14 cellular contexts compared by ENCODE assay signal in genomic region chr1:30984167-30984870, GRCh38.
A peak's percentile ranks its signal among the peaks of the same experiment; 100 is the strongest.
DNase-seq lines count a peak whose midpoint lies in the region; ATAC-seq and TF ChIP-seq lines count a peak whose summit lies in the region.
"Had no signal": no experiment of that assay in that cellular context is flagged by ENCODE, and none has a peak within 500 bp of the region (broad histone marks: within the 10 kb centered on the region; RNA-seq: fewer than 3 reads in every experiment).

No MANE protein-coding gene starts in this region.

- peak overlapping the region; percentile 33 for H3K4me3 ChIP-seq in adipocyte (ENCODE audit: low read length)
- no peak overlapping the region for H3K4me3 ChIP-seq in lower lobe of right lung
- no peak overlapping the region for H3K4me3 ChIP-seq in effector memory CD4-positive, alpha-beta T cell (ENCODE audit: insufficient read depth, low read depth, low read length, poor library complexity, severe bottlenecking)
- no peak overlapping the region for H3K4me3 ChIP-seq in Peyer's patch
- H3K4me3 ChIP-seq: mucosa of descending colon had no signal

- H3K36me3 ChIP-seq in adipocyte (ENCODE audit: control insufficient read depth, insufficient read depth, low read length, severe bottlenecking) = peaks cover 15% of the 10 kb centered on the region
- peaks cover 22% of the 10 kb centered on the region for H3K36me3 ChIP-seq in lower lobe of right lung
- peaks cover 28% of the 10 kb centered on the region for H3K36me3 ChIP-seq in effector memory CD4-positive, alpha-beta T cell (ENCODE audit: control insufficient read depth, insufficient read depth, low read length)
- peaks cover 0 to 24% (median 0%) of the 10 kb centered on the region in 3 donors for H3K36me3 ChIP-seq in Peyer's patch

- H3K9ac ChIP-seq in adipocyte (ENCODE audit: low read length) = peak overlapping the region; percentile 39
- H3K9ac ChIP-seq: parathyroid adenoma had no signal

- H3K27me3 Mint-ChIP-seq in activated naive CD8-positive, alpha-beta T cell = no peaks in the 10 kb centered on the region
- H3K27me3 Mint-ChIP-seq in activated naive CD8-positive, alpha-beta T cell treated with anti-CD3 and anti-CD28 coated beads, Interleukin-2, amount 50 U/mL, for 24 hours = no peaks in the 10 kb centered on the region
- no peaks in the 10 kb centered on the region for H3K27me3 Mint-ChIP-seq in type B pancreatic cell
- H3K27me3 Mint-ChIP-seq: activated naive CD4-positive, alpha-beta T cell treated with anti-CD3 and anti-CD28 coated beads, Interleukin-2, amount 10 ng/mL, durations not matched to agents 7 days and 5 days had no signal

- peak overlapping the region; percentile 31 for H3K27ac ChIP-seq in lower lobe of right lung
- H3K27ac ChIP-seq in effector memory CD4-positive, alpha-beta T cell (ENCODE audit: insufficient read depth, low read length, poor library complexity, severe bottlenecking) = no peak overlapping the region
- no peak overlapping the region for H3K27ac ChIP-seq in Peyer's patch
- H3K27ac ChIP-seq: parathyroid adenoma had no signal

- peaks cover 10% of the 10 kb centered on the region for H3K36me3 Mint-ChIP-seq in activated naive CD8-positive, alpha-beta T cell
- H3K36me3 Mint-ChIP-seq in activated naive CD8-positive, alpha-beta T cell treated with anti-CD3 and anti-CD28 coated beads, Interleukin-2, amount 50 U/mL, for 24 hours (ENCODE audit: low read depth) = peaks cover 50% of the 10 kb centered on the region
- H3K36me3 Mint-ChIP-seq in type B pancreatic cell = peaks cover 43% of the 10 kb centered on the region

- H3K4me1 ChIP-seq in adipocyte (ENCODE audit: control insufficient read depth, insufficient read depth, low read length) (peaks cover 72% of the 10 kb centered on the region), lower lobe of right lung (peaks cover 43% of the 10 kb centered on the region), Peyer's patch (peaks cover 0 to 42% (median 0%) of the 10 kb centered on the region in 4 donors)
- H3K4me1 ChIP-seq in effector memory CD4-positive, alpha-beta T cell (ENCODE audit: control insufficient read depth, insufficient read depth, low read length, poor library complexity, severe bottlenecking) = no peaks in the 10 kb centered on the region

- intact Hi-C loops in lower lobe of right lung (cut with DNase I) = no loop called here

- H3K27ac Mint-ChIP-seq in activated naive CD8-positive, alpha-beta T cell = peak overlapping the region; percentile 22
- no peak overlapping the region for H3K27ac Mint-ChIP-seq in activated naive CD8-positive, alpha-beta T cell treated with anti-CD3 and anti-CD28 coated beads, Interleukin-2, amount 50 U/mL, for 24 hours
- peak overlapping the region; percentile 82 for H3K27ac Mint-ChIP-seq in type B pancreatic cell
- H3K27ac Mint-ChIP-seq: activated naive CD4-positive, alpha-beta T cell treated with anti-CD3 and anti-CD28 coated beads, Interleukin-2, amount 10 ng/mL, durations not matched to agents 7 days and 5 days had no signal

- TF ChIP-seq CTCF in lower lobe of right lung (IDR thresholded peaks at IDR 0.05) (no peak), type B pancreatic cell (conservative IDR thresholded peaks at IDR 0.05) (no peak), Peyer's patch (IDR thresholded peaks at IDR 0.05) (no peak)

- ATAC-seq in activated naive CD8-positive, alpha-beta T cell treated with anti-CD3 and anti-CD28 coated beads, Interleukin-2, amount 50 U/mL, for 24 hours = no peak
- peak in 1 of 2 donors; percentile 57 for ATAC-seq in lower lobe of right lung
- no peak for ATAC-seq in HG03045 (IDR thresholded peaks at IDR 0.05; ENCODE audit: unreplicated experiment)
- ATAC-seq: mucosa of descending colon had no signal

- no peaks in the 10 kb centered on the region for H3K9me3 Mint-ChIP-seq in activated naive CD8-positive, alpha-beta T cell (ENCODE audit: low read depth)
- no peaks in the 10 kb centered on the region for H3K9me3 Mint-ChIP-seq in activated naive CD8-positive, alpha-beta T cell treated with anti-CD3 and anti-CD28 coated beads, Interleukin-2, amount 50 U/mL, for 24 hours
- H3K9me3 Mint-ChIP-seq in type B pancreatic cell = no peaks in the 10 kb centered on the region
- H3K9me3 Mint-ChIP-seq: activated naive CD4-positive, alpha-beta T cell treated with anti-CD3 and anti-CD28 coated beads, Interleukin-2, amount 10 ng/mL, durations not matched to agents 7 days and 5 days had no signal

- no peak for TF ChIP-seq POLR2A in Peyer's patch (IDR thresholded peaks at IDR 0.05)

- H3K4me1 Mint-ChIP-seq in activated naive CD8-positive, alpha-beta T cell (ENCODE audit: low read depth) = peaks cover 57% of the 10 kb centered on the region
- peaks cover 42% of the 10 kb centered on the region for H3K4me1 Mint-ChIP-seq in activated naive CD8-positive, alpha-beta T cell treated with anti-CD3 and anti-CD28 coated beads, Interleukin-2, amount 50 U/mL, for 24 hours
- peaks cover 33% of the 10 kb centered on the region for H3K4me1 Mint-ChIP-seq in type B pancreatic cell (ENCODE audit: unreplicated experiment)

- no peak overlapping the region for H3K4me3 Mint-ChIP-seq in activated naive CD8-positive, alpha-beta T cell
- no peak overlapping the region for H3K4me3 Mint-ChIP-seq in activated naive CD8-positive, alpha-beta T cell treated with anti-CD3 and anti-CD28 coated beads, Interleukin-2, amount 50 U/mL, for 24 hours
- peak overlapping the region; percentile 9 for H3K4me3 Mint-ChIP-seq in type B pancreatic cell
- H3K4me3 Mint-ChIP-seq: activated naive CD4-positive, alpha-beta T cell treated with anti-CD3 and anti-CD28 coated beads, Interleukin-2, amount 10 ng/mL, durations not matched to agents 7 days and 5 days had no signal

- no peak for DNase-seq in activated naive CD8-positive, alpha-beta T cell treated with anti-CD3 and anti-CD28 coated beads, Interleukin-2, amount 50 U/mL, for 24 hours
- DNase-seq in adipocyte (ENCODE audit: low read depth) (peak; percentile 47), lower lobe of right lung (no peak), type B pancreatic cell (ENCODE audit: extremely low spot score, unreplicated experiment) (no peak), Peyer's patch (no peak)
- DNase-seq in effector memory CD4-positive, alpha-beta T cell = no peak
- DNase-seq: activated CD4-positive, CD25-positive, alpha-beta regulatory T cell; activated naive CD4-positive, alpha-beta T cell treated with anti-CD3 and anti-CD28 coated beads, Interleukin-2, amount 10 ng/mL, durations not matched to agents 7 days and 5 days; central memory CD4-positive, alpha-beta T cell; islet precursor cell; mucosa of descending colon had no signal

- H3K9me3 ChIP-seq in adipocyte (ENCODE audit: control insufficient read depth, low read length) (no peaks in the 10 kb centered on the region), lower lobe of right lung (no peaks in the 10 kb centered on the region), Peyer's patch (no peaks in the 10 kb centered on the region)
- no peaks in the 10 kb centered on the region for H3K9me3 ChIP-seq in effector memory CD4-positive, alpha-beta T cell (ENCODE audit: control insufficient read depth, low read length)
- H3K9me3 ChIP-seq: mucosa of descending colon had no signal

- H3K27me3 ChIP-seq in adipocyte (replicated peaks; ENCODE audit: control insufficient read depth, insufficient read depth, low read length) (no peaks in the 10 kb centered on the region), lower lobe of right lung (ENCODE audit: low read depth) (no peaks in the 10 kb centered on the region), Peyer's patch (no peaks in the 10 kb centered on the region)
- H3K27me3 ChIP-seq in effector memory CD4-positive, alpha-beta T cell (replicated peaks; ENCODE audit: control insufficient read depth, insufficient read depth, low read length, poor library complexity, severe bottlenecking) = no peaks in the 10 kb centered on the region
